Comparison of ENCODE assay signal across 18 cellular contexts in the genomic region with DNA sequence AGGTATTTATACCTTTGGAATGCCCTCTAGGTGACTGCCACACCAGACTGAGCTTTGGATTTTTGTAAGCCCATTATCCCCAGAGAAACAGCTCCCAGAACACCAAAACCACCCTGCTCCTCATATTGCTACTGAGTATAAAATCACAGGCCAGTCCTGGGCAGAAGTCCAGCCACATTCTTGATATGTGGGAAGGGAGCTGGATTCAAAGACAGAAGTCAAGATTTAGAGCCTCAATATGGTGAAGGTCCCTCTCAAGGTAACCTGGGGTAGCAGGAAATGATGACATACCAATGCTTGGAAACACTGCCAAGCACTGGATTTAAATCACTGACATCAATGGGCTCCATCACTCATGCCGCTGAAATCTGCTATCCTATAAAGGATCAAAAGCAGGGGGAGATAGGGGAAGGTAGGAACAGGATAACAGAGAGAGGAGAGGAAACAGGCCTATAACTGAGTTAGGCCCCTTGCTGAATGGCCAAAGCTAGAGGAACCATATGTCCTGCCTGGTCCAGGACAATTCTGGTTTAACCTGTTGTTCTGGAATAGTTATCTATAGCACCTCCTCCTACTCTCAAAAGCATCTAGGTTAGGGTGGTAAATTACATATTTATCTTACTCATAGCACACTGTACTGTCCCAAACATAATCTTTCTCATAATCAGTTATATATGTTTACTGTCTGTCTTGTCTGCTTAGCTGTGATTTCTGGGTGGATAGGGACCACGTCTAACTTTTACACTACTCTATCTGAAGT.
DNase-seq lines count a peak whose midpoint lies in the region; TF ChIP-seq lines count a peak whose summit lies in the region.
"Had no signal": no experiment of that assay in that cellular context is flagged by ENCODE, and none has a peak within 500 bp of the region (broad histone marks: within the 10 kb centered on the region; RNA-seq: fewer than 3 reads in every experiment).

No MANE protein-coding gene starts in this region.

- TF ChIP-seq CTCF in LNCaP clone FGC (IDR thresholded peaks at IDR 0.05; ENCODE audit: control insufficient read depth, extremely low read depth, insufficient read depth) (no peak), colonic mucosa (IDR thresholded peaks at IDR 0.05) (no peak), nephron (IDR thresholded peaks at IDR 0.05; ENCODE audit: unreplicated experiment in 3 of 3) (no peak), transverse colon (IDR thresholded peaks at IDR 0.05) (no peak)

- H3K27ac Mint-ChIP-seq in nephron, result peak overlapping the region; percentile 2 to 46 (median 44)
- H3K27ac Mint-ChIP-seq: activated CD8-positive, alpha-beta memory T cell treated with anti-CD3 and anti-CD28 coated beads, Interleukin-2, amount 10 ng/mL, durations not matched to agents 7 days and 5 days; CD4-positive, CD25-positive, alpha-beta regulatory T cell had no signal

- H3K4me1 ChIP-seq in colonic mucosa, result no peaks in the 10 kb centered on the region
- H3K4me1 ChIP-seq in transverse colon, result peaks cover 0 to 3% (median 0%) of the 10 kb centered on the region in 4 donors

- H3K4me3 ChIP-seq in LNCaP clone FGC (ENCODE audit: low read depth, low read length), result no peak overlapping the region
- no peak overlapping the region for H3K4me3 ChIP-seq in colonic mucosa
- H3K4me3 ChIP-seq in transverse colon, result no peak overlapping the region

- no peaks in the 10 kb centered on the region for H3K36me3 Mint-ChIP-seq in nephron (ENCODE audit: low read depth)
- H3K36me3 Mint-ChIP-seq: activated CD8-positive, alpha-beta memory T cell treated with anti-CD3 and anti-CD28 coated beads, Interleukin-2, amount 10 ng/mL, durations not matched to agents 7 days and 5 days; CD4-positive, CD25-positive, alpha-beta regulatory T cell had no signal

- peak overlapping the region; percentile 12 for H3K27ac ChIP-seq in colonic mucosa
- peak overlapping the region in 3 of 4 donors; percentile 40 to 65 (median 59) for H3K27ac ChIP-seq in transverse colon

- H3K36me3 ChIP-seq in colonic mucosa (no peaks in the 10 kb centered on the region), transverse colon (no peaks in the 10 kb centered on the region)

- intact Hi-C loops in colonic mucosa (cut with DNase I) (no loop called here), transverse colon (cut with DNase I; ENCODE audit: low total_unique reads) (no loop called here)

- no peaks in the 10 kb centered on the region for H3K9me3 Mint-ChIP-seq in nephron

- H3K4me3 Mint-ChIP-seq in nephron, result no peak overlapping the region
- H3K4me3 Mint-ChIP-seq: activated CD8-positive, alpha-beta memory T cell treated with anti-CD3 and anti-CD28 coated beads, Interleukin-2, amount 10 ng/mL, durations not matched to agents 7 days and 5 days; CD4-positive, CD25-positive, alpha-beta regulatory T cell; neural crest cell had no signal

- no peak overlapping the region for H3K9ac ChIP-seq in colonic mucosa (ENCODE audit: low read depth in 2 of 2, low read length in 2 of 2)

- DNase-seq in LNCaP clone FGC (ENCODE audit: low read depth) (peak; percentile 75), colonic mucosa (no peak), transverse colon (no peak), ureter (ENCODE audit: low spot score) (no peak)
- no peak for DNase-seq in activated CD8-positive, alpha-beta memory T cell treated with anti-CD3 and anti-CD28 coated beads, Interleukin-2, amount 50 U/mL, for 4 hours
- DNase-seq in effector CD8-positive, alpha-beta T cell (lab: John Stamatoyannopoulos, UW), result no peak
- DNase-seq in stimulated activated CD4-positive, alpha-beta T cell treated with anti-CD3 and anti-CD28 coated beads, Interleukin-2, amount 100 ng/mL, for 48 hours, result no peak
- DNase-seq: activated CD4-positive, alpha-beta T cell treated with anti-CD3 and anti-CD28 coated beads for 48 hours; activated CD8-positive, alpha-beta memory T cell treated with anti-CD3 and anti-CD28 coated beads, Interleukin-2, amount 10 ng/mL, durations not matched to agents 7 days and 5 days; activated effector memory CD4-positive, alpha-beta T cell treated with Interleukin-2 at 50 U/mL for 16 hours; caudate nucleus; CD4-positive, CD25-positive, alpha-beta regulatory T cell; DMS79 treated with DMSO at 0.1 percent for 48 hours; KBM-7; midbrain; stimulated activated CD8-positive, alpha-beta memory T cell treated with anti-CD3 and anti-CD28 coated beads, Interleukin-4, amount 100 ng/mL, for 48 hours had no signal

- no peaks in the 10 kb centered on the region for H3K27me3 Mint-ChIP-seq in nephron (ENCODE audit: low read depth)
- H3K27me3 Mint-ChIP-seq: activated CD8-positive, alpha-beta memory T cell treated with anti-CD3 and anti-CD28 coated beads, Interleukin-2, amount 10 ng/mL, durations not matched to agents 7 days and 5 days; CD4-positive, CD25-positive, alpha-beta regulatory T cell had no signal

- peaks cover 23% of the 10 kb centered on the region for H3K4me1 Mint-ChIP-seq in nephron
- H3K4me1 Mint-ChIP-seq: activated CD8-positive, alpha-beta memory T cell treated with anti-CD3 and anti-CD28 coated beads, Interleukin-2, amount 10 ng/mL, durations not matched to agents 7 days and 5 days; CD4-positive, CD25-positive, alpha-beta regulatory T cell had no signal

- H3K9me3 ChIP-seq in colonic mucosa (no peaks in the 10 kb centered on the region), transverse colon (no peaks in the 10 kb centered on the region)

- H3K27me3 ChIP-seq in colonic mucosa (no peaks in the 10 kb centered on the region), transverse colon (no peaks in the 10 kb centered on the region)

- in situ Hi-C loops in transverse colon (cut with MboI; ENCODE audit: low pct_ligation_motif_present in 1 of 4, low pct_unique_long_range_greater_than_20kb in 1 of 4, low sequenced_read_pairs in 3 of 4), result no loop called here

- no peak for TF ChIP-seq EP300 in transverse colon (IDR thresholded peaks at IDR 0.05; ENCODE audit: low read depth)

- WGBS in transverse colon (ENCODE audit: low coverage in 1 of 2), 2 donors, result 63% methylated on average over 2 of the region's 2 CpGs; no CpG with 5 or more reads in 1 of the 2 donors

- no peak for TF ChIP-seq POLR2A in transverse colon (IDR thresholded peaks at IDR 0.05)
